ENCODE assay signal across 16 cellular contexts in genomic region chr6:155883741-155884140, GRCh38.
DNase-seq lines count a peak whose midpoint lies in the region; FAIRE-seq and TF ChIP-seq lines count a peak whose summit lies in the region.
"Had no signal": no experiment of that assay in that cellular context is flagged by ENCODE, and none has a peak within 500 bp of the region (broad histone marks: within the 10 kb centered on the region; RNA-seq: fewer than 3 reads in every experiment).

No MANE protein-coding gene starts in this region.

- H3K9me3 ChIP-seq in transverse colon (no peaks in the 10 kb centered on the region), kidney (ENCODE audit: control insufficient read depth in 1 of 2, low read length in 2 of 2) (no peaks in the 10 kb centered on the region)
- H3K9me3 ChIP-seq: Caco-2 had no signal

- no peaks in the 10 kb centered on the region for H3K27me3 ChIP-seq in transverse colon

- no peaks in the 10 kb centered on the region for H3K36me3 ChIP-seq in transverse colon
- no peaks in the 10 kb centered on the region for H3K36me3 ChIP-seq in kidney (ENCODE audit: control insufficient read depth in 1 of 2, insufficient read depth in 2 of 2, low read length in 2 of 2)

- H3K9ac ChIP-seq in kidney (ENCODE audit: low read length in 2 of 2), result no peak overlapping the region

- TF ChIP-seq POLR2A in transverse colon (IDR thresholded peaks at IDR 0.05), result no peak

- H3K4me3 Mint-ChIP-seq in activated naive CD4-positive, alpha-beta T cell treated with anti-CD3 and anti-CD28 coated beads, Interleukin-2, amount 50 U/mL, for 24 hours, result no peak overlapping the region
- H3K4me3 Mint-ChIP-seq: natural killer cell had no signal

- no peaks in the 10 kb centered on the region for H3K27me3 Mint-ChIP-seq in activated naive CD4-positive, alpha-beta T cell treated with anti-CD3 and anti-CD28 coated beads, Interleukin-2, amount 50 U/mL, for 24 hours

- H3K9me3 Mint-ChIP-seq in activated naive CD4-positive, alpha-beta T cell treated with anti-CD3 and anti-CD28 coated beads, Interleukin-2, amount 50 U/mL, for 24 hours, result no peaks in the 10 kb centered on the region

- H3K4me1 ChIP-seq in transverse colon, result peaks cover 0 to 13% (median 3%) of the 10 kb centered on the region in 4 donors
- H3K4me1 ChIP-seq in kidney (ENCODE audit: control insufficient read depth in 1 of 2, insufficient read depth in 1 of 2, low read depth in 1 of 2, low read length in 2 of 2), result peaks cover 0 to 3% of the 10 kb centered on the region in 2 donors
- H3K4me1 ChIP-seq: Caco-2 had no signal

- H3K36me3 Mint-ChIP-seq in activated naive CD4-positive, alpha-beta T cell treated with anti-CD3 and anti-CD28 coated beads, Interleukin-2, amount 50 U/mL, for 24 hours, result no peaks in the 10 kb centered on the region
- H3K36me3 Mint-ChIP-seq: natural killer cell had no signal

- H3K4me3 ChIP-seq in transverse colon, result no peak overlapping the region
- H3K4me3 ChIP-seq in kidney (ENCODE audit: low read length in 2 of 2), result no peak overlapping the region

- in situ Hi-C loops in transverse colon (cut with MboI; ENCODE audit: low pct_ligation_motif_present in 1 of 4, low pct_unique_long_range_greater_than_20kb in 1 of 4, low sequenced_read_pairs in 3 of 4), result no loop called here

- intact Hi-C loops in transverse colon (cut with DNase I; ENCODE audit: low total_unique reads) (no loop called here), kidney (cut with DNase I) (no loop called here)

- TF ChIP-seq CTCF in transverse colon (IDR thresholded peaks at IDR 0.05) (no peak), kidney (IDR thresholded peaks at IDR 0.05; ENCODE audit: borderline replicate concordance, extremely low read depth, insufficient read depth) (no peak), GM10266 (IDR thresholded peaks at IDR 0.05; ENCODE audit: control insufficient read depth, insufficient read depth, low read depth, missing control alignments) (no peak)

- peak overlapping the region; percentile 68 for H3K27ac Mint-ChIP-seq in activated naive CD4-positive, alpha-beta T cell treated with anti-CD3 and anti-CD28 coated beads, Interleukin-2, amount 50 U/mL, for 24 hours
- H3K27ac Mint-ChIP-seq: natural killer cell had no signal

- no peak for FAIRE-seq in kidney (lab: Jason Lieb, UNC)
- FAIRE-seq: A204.1, HTR-8/SVneo had no signal

- H3K27ac ChIP-seq in adipose tissue (ENCODE audit: low read depth, low read length) (peak overlapping the region; percentile 26), transverse colon (peak overlapping the region in 3 of 4 donors; percentile 9 to 27 (median 26)), kidney (ENCODE audit: low read depth in 2 of 2, low read length in 2 of 2) (peak overlapping the region in 1 of 2 donors; percentile 51)

- H3K4me1 Mint-ChIP-seq in activated naive CD4-positive, alpha-beta T cell treated with anti-CD3 and anti-CD28 coated beads, Interleukin-2, amount 50 U/mL, for 24 hours, result peaks cover 40% of the 10 kb centered on the region

- whole genome bisulfite sequencing in adipose tissue, 3 donors, result 26 to 47% (median 40%) methylated on average over 3 of the region's 3 CpGs
- 52 to 59% methylated on average over 3 of the region's 3 CpGs for WGBS in transverse colon (ENCODE audit: low coverage in 1 of 2), 2 donors

- no peak for TF ChIP-seq EP300 in transverse colon (IDR thresholded peaks at IDR 0.05; ENCODE audit: low read depth)

- no peak for DNase-seq in activated naive CD4-positive, alpha-beta T cell treated with Interleukin-2 at 50 U/mL for 16 hours
- peak; percentile 14 for DNase-seq in foreskin melanocyte
- no peak for DNase-seq in transverse colon
- no peak for DNase-seq in NCI-H524 (lab: John Stamatoyannopoulos, UW)
- DNase-seq in kidney, result no peak
- no peak for DNase-seq in GM10266 (ENCODE audit: extremely low spot score)
- DNase-seq: Caco-2; GOT3; left cardiac atrium; natural killer cell; NCI-H1092; stimulated activated naive CD4-positive, alpha-beta T cell treated with Interleukin-2 at 50 U/mL for 16 hours had no signal
